In the genomic region with DNA sequence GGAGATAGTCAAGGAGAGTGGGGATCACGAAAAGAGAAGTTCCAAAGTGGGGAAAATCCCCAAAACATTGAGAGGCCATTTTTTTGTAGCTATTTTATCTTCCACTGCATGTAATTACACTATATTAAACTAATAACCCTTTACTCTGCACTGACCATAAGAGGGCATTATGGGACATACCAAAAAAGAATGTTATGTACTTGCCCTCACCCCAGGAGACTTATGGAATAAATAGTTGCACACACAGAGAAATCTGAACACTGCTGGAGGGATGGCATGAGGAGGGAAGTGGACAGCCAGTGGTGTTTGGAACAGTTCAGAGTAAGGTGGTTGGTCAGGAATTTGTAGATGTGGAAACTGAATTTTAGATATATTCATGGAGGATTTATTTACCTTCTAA, we compare ENCODE assay signal across 21 cellular contexts.
A peak's percentile ranks its signal among the peaks of the same experiment; 100 is the strongest.
DNase-seq lines count a peak whose midpoint lies in the region; ATAC-seq and TF ChIP-seq lines count a peak whose summit lies in the region.
"Had no signal": no experiment of that assay in that cellular context is flagged by ENCODE, and none has a peak within 500 bp of the region (broad histone marks: within the 10 kb centered on the region; RNA-seq: fewer than 3 reads in every experiment).

No MANE protein-coding gene starts in this region.

- H3K4me1 ChIP-seq in PC-3 (ENCODE audit: insufficient read depth, low read length) = no peaks in the 10 kb centered on the region
- H3K4me1 ChIP-seq: BLaER1 treated with 17β-estradiol and CSF1 and Interleukin-3, amounts not matched to agents 10 nM and 100 nM had no signal

- H3F3A ChIP-seq in PC-3 (ENCODE audit: low read length, unreplicated experiment) = no peaks in the 10 kb centered on the region

- no peaks in the 10 kb centered on the region for H3K9me3 ChIP-seq in PC-3 (ENCODE audit: low read length)
- H3K9me3 ChIP-seq: BLaER1 treated with 17β-estradiol and CSF1 and Interleukin-3, amounts not matched to agents 10 nM and 100 nM had no signal

- H3K4me3 ChIP-seq in PC-3 (ENCODE audit: low read length) = no peak overlapping the region
- H3K4me3 ChIP-seq: BLaER1 treated with 17β-estradiol and CSF1 and Interleukin-3, amounts not matched to agents 10 nM and 100 nM; K562 had no signal

- no peak; the same call in 1 of the 2 replicates for TF ChIP-seq CTCF in PC-3 (conservative IDR thresholded peaks at IDR 0.05; ENCODE audit: low read depth, low read length)

- CTCF ChIA-PET in PC-3 (lab: Charles Lee) = no interaction called here

- H3K27me3 ChIP-seq in PC-3 (ENCODE audit: low read length) = peaks cover 62% of the 10 kb centered on the region
- H3K27me3 ChIP-seq: BLaER1 treated with 17β-estradiol and CSF1 and Interleukin-3, amounts not matched to agents 10 nM and 100 nM had no signal

- no peak overlapping the region for H3K27ac ChIP-seq in PC-3 (ENCODE audit: low read length)
- H3K27ac ChIP-seq: BLaER1 treated with 17β-estradiol and CSF1 and Interleukin-3, amounts not matched to agents 10 nM and 100 nM had no signal

- H3K4me2 ChIP-seq in PC-3 (ENCODE audit: low read length) = no peak overlapping the region
- H3K4me2 ChIP-seq: BLaER1 treated with 17β-estradiol and CSF1 and Interleukin-3, amounts not matched to agents 10 nM and 100 nM had no signal

- peak; percentile 13 for DNase-seq in NCI-H748 (lab: John Stamatoyannopoulos, UW; ENCODE audit: unreplicated experiment)
- DNase-seq in NCI-H748 treated with DMSO at 0.1 percent for 48 hours (lab: John Stamatoyannopoulos, UW) = no peak
- no peak for DNase-seq in PC-3
- peak; percentile 18 for DNase-seq in dermis blood vessel endothelial cell
- peak; percentile 32 for DNase-seq in iris pigment epithelial cell (ENCODE audit: low read depth)
- no peak for DNase-seq in activated naive CD4-positive, alpha-beta T cell treated with anti-CD3 and anti-CD28 coated beads, Interleukin-2, amount 50 U/mL, for 16 hours
- DNase-seq in SW480 (ENCODE audit: low spot score) = no peak
- DNase-seq: 8988T; Calu3; CD8-positive, alpha-beta T cell; DMS153; GDM1; MM.1S; NCI-H1092; NCI-H1436; NCI-H2029 treated with DMSO at 0.1 percent for 48 hours; NCI-H226; SHP77 treated with DMSO at 0.1 percent for 48 hours had no signal

- H2AFZ ChIP-seq in PC-3 (ENCODE audit: low read length) = no peak overlapping the region

- intact Hi-C loops in PC-3 (cut with micrococcal nuclease) = no loop called here

- H3K9me2 ChIP-seq in PC-3 (replicated peaks; ENCODE audit: low read length) = no peaks in the 10 kb centered on the region

- ATAC-seq in PC-3 (peak; percentile 28; the same call in 1 of the 2 replicates), GM18520 (IDR thresholded peaks at IDR 0.05; ENCODE audit: unreplicated experiment) (no peak)
- ATAC-seq: CD8-positive, alpha-beta T cell; K562 had no signal

- no peaks in the 10 kb centered on the region for H3K36me3 ChIP-seq in PC-3 (ENCODE audit: low read depth, low read length)
- H3K36me3 ChIP-seq: BLaER1 treated with 17β-estradiol and CSF1 and Interleukin-3, amounts not matched to agents 10 nM and 100 nM had no signal

- no peak overlapping the region for H3K9ac ChIP-seq in PC-3 (ENCODE audit: low read length)
- H3K9ac ChIP-seq: BLaER1 treated with 17β-estradiol and CSF1 and Interleukin-3, amounts not matched to agents 10 nM and 100 nM had no signal

- no peaks in the 10 kb centered on the region for H4K20me1 ChIP-seq in PC-3 (ENCODE audit: low read length)
- H4K20me1 ChIP-seq: BLaER1 treated with 17β-estradiol and CSF1 and Interleukin-3, amounts not matched to agents 10 nM and 100 nM had no signal

- H3K79me2 ChIP-seq in PC-3 (ENCODE audit: low read length) = no peaks in the 10 kb centered on the region

- BruUV-seq in PC-3 (replicated peaks; lab: Mats Ljungman, UMichigan) = no TSS peak

- POLR2A ChIA-PET in PC-3 (lab: Charles Lee; ENCODE audit: unreplicated experiment) = no interaction called here

Comparison
In these comparisons a context has a peak if more than half of its experiments do, and no peak if none do; other contexts are left out.
1. DNase-seq: peak in NCI-H748 (single experiment), dermis blood vessel endothelial cell (single experiment) and iris pigment epithelial cell (single experiment); none in NCI-H748 treated with DMSO at 0.1 percent for 48 hours (single experiment), PC-3 (single experiment), activated naive CD4-positive, alpha-beta T cell treated with anti-CD3 and anti-CD28 coated beads, Interleukin-2, amount 50 U/mL, for 16 hours (single experiment) and SW480 (single experiment).